In genomic region chr11:107859459-107860239, GRCh38 we compare ENCODE assay signal across 10 cellular contexts. TPM values are rescaled to one million over a fixed set of nuclear protein-coding genes. Genes with fewer than 3 reads are reported as not detected.
DNase-seq lines count a peak whose midpoint lies in the region; ATAC-seq, FAIRE-seq and TF ChIP-seq lines count a peak whose summit lies in the region.
"Had no signal": no experiment of that assay in that cellular context is flagged by ENCODE, and none has a peak within 500 bp of the region (broad histone marks: within the 10 kb centered on the region; RNA-seq: fewer than 3 reads in every experiment).

No MANE protein-coding gene starts in this region.

- no peaks in the 10 kb centered on the region for H3K9me3 ChIP-seq in HUES64 (ENCODE audit: insufficient read depth, low read depth, low read length)
- H3K9me3 ChIP-seq in GM12878 (replicated peaks; ENCODE audit: control insufficient read depth, insufficient read depth, low read length), result no peaks in the 10 kb centered on the region
- no peaks in the 10 kb centered on the region for H3K9me3 ChIP-seq in keratinocyte (ENCODE audit: control insufficient read depth, low read depth, low read length)

- H3K9ac ChIP-seq in HUES64 (ENCODE audit: low read depth, low read length), result peak overlapping the region; percentile 59
- H3K9ac ChIP-seq in GM12878 (ENCODE audit: control insufficient read depth, insufficient read depth, low read length), result peak overlapping the region; percentile 85
- peak overlapping the region; percentile 93 for H3K9ac ChIP-seq in keratinocyte (ENCODE audit: control insufficient read depth, extremely low read depth, insufficient read depth, low read length)

- H3K36me3 ChIP-seq in HUES64 (ENCODE audit: insufficient read depth, low read length) (no peaks in the 10 kb centered on the region), GM12878 (ENCODE audit: control insufficient read depth in 2 of 2, insufficient read depth in 2 of 2, low read length in 1 of 2) (no peaks in the 10 kb centered on the region), keratinocyte (ENCODE audit: control insufficient read depth in 2 of 2, extremely low read depth in 1 of 2, insufficient read depth in 2 of 2, low read length in 2 of 2) (no peaks in the 10 kb centered on the region)

- H2AFZ ChIP-seq in GM12878 (ENCODE audit: control insufficient read depth, low read depth, low read length) (peak overlapping the region; percentile 88), keratinocyte (ENCODE audit: control insufficient read depth, low read length) (peak overlapping the region; percentile 82)

- peak overlapping the region; percentile 87 for H3K4me2 ChIP-seq in GM12878 (ENCODE audit: control insufficient read depth, insufficient read depth)
- H3K4me2 ChIP-seq in keratinocyte (ENCODE audit: control insufficient read depth, extremely low read depth, insufficient read depth, low read depth, low read length), result peak overlapping the region; percentile 78

- POLR2A ChIA-PET in GM12878 (lab: Charles Lee), result interaction anchor here (0.5 to 1.9 kb wide), 7 partner anchors 9 to 118 kb away, joined by 3 to 16 read pairs (median 4); no protein-coding TSS in a partner anchor

- no peak for TF ChIP-seq RAD21 in GM12878 (IDR thresholded peaks at IDR 0.05; ENCODE audit: insufficient read depth, low read depth, low read length)

- RAD21 ChIA-PET in GM12878 (lab: Charles Lee; ENCODE audit: unreplicated experiment), result interaction anchor here (0.7 to 1.7 kb wide), 6 partner anchors 10 to 270 kb away, joined by 3 to 13 read pairs (median 6); no protein-coding TSS in a partner anchor

- peaks cover 14% of the 10 kb centered on the region for H3K27me3 ChIP-seq in HUES64 (ENCODE audit: insufficient read depth, low read length)
- H3K27me3 ChIP-seq in GM12878 (replicated peaks in 1 of 2; ENCODE audit: control insufficient read depth in 2 of 2, insufficient read depth in 2 of 2, low read length in 1 of 2), result no peaks in the 10 kb centered on the region
- no peaks in the 10 kb centered on the region for H3K27me3 ChIP-seq in keratinocyte (ENCODE audit: control insufficient read depth, extremely low read depth, insufficient read depth, low read length)

- H3K4me3 ChIP-seq in HUES64 (ENCODE audit: low read length) (peak overlapping the region; percentile 82), GM12878 (peak overlapping the region; percentile 93), keratinocyte (ENCODE audit: control insufficient read depth in 2 of 3, extremely low read depth in 1 of 3, insufficient read depth in 2 of 3, low read depth in 1 of 3, low read length in 3 of 3) (peak overlapping the region; percentile 92 to 97 (median 95))

- peak; percentile 73 for DNase-seq in DMS 273 (lab: John Stamatoyannopoulos, UW; ENCODE audit: unreplicated experiment)
- no peak for DNase-seq in DMS 273 treated with DMSO at 0.1 percent for 48 hours (lab: John Stamatoyannopoulos, UW)
- DNase-seq in SHP77 treated with DMSO at 0.1 percent for 48 hours (lab: John Stamatoyannopoulos, UW), result peak; percentile 24
- DNase-seq in GM12878 (ENCODE audit: low read depth, low spot score), result peak; percentile 63
- DNase-seq in keratinocyte (ENCODE audit: low read depth, low spot score), result no peak
- peak; percentile 35 to 52 for DNase-seq in stimulated activated CD4-positive, alpha-beta T cell treated with anti-CD3 and anti-CD28 coated beads, Interleukin-2, amount 100 ng/mL, for 24 hours

- intact Hi-C loops in GM12878 (cut with micrococcal nuclease; ENCODE audit: unreplicated experiment), result loop anchor here (2.0 to 5.0 kb wide), 2 partner anchors 62 to 295 kb away; partner anchors contain the start of gene ALKBH8

- ATAC-seq in GM12878 (peak; percentile 34), HG02938 (IDR thresholded peaks at IDR 0.05; ENCODE audit: unreplicated experiment) (no peak)

- peaks cover 10% of the 10 kb centered on the region; the same call in 1 of the 2 replicates for H3K4me1 ChIP-seq in HUES64 (ENCODE audit: insufficient read depth, low read length)
- H3K4me1 ChIP-seq in GM12878 (ENCODE audit: control insufficient read depth, insufficient read depth, low read length), result peaks cover 17% of the 10 kb centered on the region
- H3K4me1 ChIP-seq in keratinocyte (ENCODE audit: control insufficient read depth, extremely low read depth, insufficient read depth, low read length), result peaks cover 6% of the 10 kb centered on the region

- CTCF ChIA-PET in GM12878 (lab: Yijun Ruan, JAX), result interaction anchor here (0.7 to 1.7 kb wide), 6 partner anchors 9 to 118 kb away, joined by 3 to 8 read pairs (median 4); no protein-coding TSS in a partner anchor

- H3K27ac ChIP-seq in HUES64 (ENCODE audit: low read depth, low read length), result no peak overlapping the region; the same call in 1 of the 2 replicates
- H3K27ac ChIP-seq in GM12878 (ENCODE audit: control insufficient read depth, insufficient read depth), result peak overlapping the region; percentile 66
- peak overlapping the region; percentile 83 for H3K27ac ChIP-seq in keratinocyte (ENCODE audit: control insufficient read depth, insufficient read depth, low read length)

- dilution Hi-C loops in keratinocyte (cut with MboI; ENCODE audit: extremely low pct_ligation_motif_present, low sequenced_read_pairs), result no loop called here

- H4K20me1 ChIP-seq in GM12878 (ENCODE audit: control insufficient read depth, insufficient read depth) (no peaks in the 10 kb centered on the region), keratinocyte (ENCODE audit: control insufficient read depth, extremely low read depth, insufficient read depth, low read length) (no peaks in the 10 kb centered on the region)

- H3K79me2 ChIP-seq in GM12878 (ENCODE audit: control insufficient read depth, insufficient read depth, low read length) (peaks cover 39% of the 10 kb centered on the region), keratinocyte (ENCODE audit: control insufficient read depth, insufficient read depth, low read length) (peaks cover 38% of the 10 kb centered on the region)

- 4% methylated on average over 29 of the region's 31 CpGs for WGBS in HUES64
- under 1% methylated on average over 22 of the region's 31 CpGs for WGBS in GM12878 (ENCODE audit: insufficient coverage, insufficient replicate concordance, low lambda C conversion rate, missing lambda C conversion rate)

- no peak for TF ChIP-seq POLR2A in GM12878 (IDR thresholded peaks at IDR 0.05; ENCODE audit: low read depth, low read length)

- TF ChIP-seq CTCF in GM12878 (IDR thresholded peaks at IDR 0.05 in 2 of 3, conservative IDR thresholded peaks at IDR 0.05 in 1 of 3; ENCODE audit: control insufficient read depth in 2 of 3, extremely low read depth in 1 of 3, insufficient read depth in 1 of 3, low read depth in 3 of 3, low read length in 3 of 3) (no peak), keratinocyte (optimal IDR thresholded peaks at IDR 0.05 in 1 of 3, IDR thresholded peaks at IDR 0.05 in 1 of 3, conservative IDR thresholded peaks at IDR 0.05 in 1 of 3; ENCODE audit: extremely low read depth in 1 of 3, insufficient read depth in 2 of 3, low read length in 3 of 3) (no peak)

- TSS peak; percentile 82 for BruUV-seq in GM12878 (replicated peaks; lab: Mats Ljungman, UMichigan)

- SMC1A ChIA-PET in GM12878 (lab: Charles Lee; ENCODE audit: uncharacterized antibody, unreplicated experiment), result interaction anchor here (0.6 to 4.0 kb wide), 9 partner anchors 11 to 59 kb away, joined by 3 to 17 read pairs (median 5); no protein-coding TSS in a partner anchor

- no peaks in the 10 kb centered on the region for H3K9me1 ChIP-seq in keratinocyte (ENCODE audit: control insufficient read depth, extremely low read depth, insufficient read depth, low read length)

- in situ Hi-C loops in GM12878 (cut with MboI), result no loop called here

- TF ChIP-seq EP300 in GM12878 (IDR thresholded peaks at IDR 0.05; ENCODE audit: borderline replicate concordance in 1 of 2, control insufficient read depth in 1 of 2, low read depth in 2 of 2, low read length in 2 of 2), result peak; percentile 26 to 78; a peak in 1 of 4 replicates

- FAIRE-seq in GM12878 (lab: Jason Lieb, UNC) (no peak), keratinocyte (lab: Jason Lieb, UNC) (no peak)
- FAIRE-seq: A204.1, colon had no signal

TF ChIP-seq in GM12878, 131 proteins besides CTCF, POLR2A, EP300 and RAD21 (continues in another document):
- TF ChIP-seq GATAD2B (conservative IDR thresholded peaks at IDR 0.05; ENCODE audit: low read depth), result 0 out of 2 replicates have a peak, but pooled peaks have one; percentile 33

RNA-seq across cellular contexts. Expression of gene SLC35F2, which starts 1.1 kb away (rescaled TPM):
- polyA plus RNA-seq in HUES64 (2013, experiment 1 of 2), result 11.2 TPM
- polyA plus RNA-seq in HUES64 (2013, experiment 2 of 2), result 10.5 TPM
- total RNA-seq in GM12878 (2013; cell fraction: nucleolus; rRNA removed), result 40.2 and 41.6 TPM in 2 replicates
- 42.1 and 45.7 TPM in 2 replicates for total RNA-seq in GM12878 (2014; rRNA removed)
- 37.5 and 41.6 TPM in 2 replicates for total RNA-seq in GM12878 (2014; rRNA removed; fragmentation: Illumina TruSeq; extraction: Trizol)
- 33.4 and 33.9 TPM in 2 replicates for total RNA-seq in GM12878 (2021)
- 15.7 TPM for polyA plus RNA-seq in GM12878 (2011; ENCODE audit: low read depth)
- polyA plus RNA-seq in GM12878 (2011; rRNA removed), result 44.9 and 46.4 TPM in 2 replicates
- polyA plus RNA-seq in GM12878 (2011; cell fraction: cytosol; rRNA removed), result 39.2 and 41.4 TPM in 2 replicates
- 24.0 and 24.5 TPM in 2 replicates for polyA plus RNA-seq in GM12878 (2011; cell fraction: nucleus; rRNA removed)
- polyA plus RNA-seq in GM12878 (2012), result 19.2 and 22.1 TPM in 2 replicates
- 38.6 and 39.3 TPM in 2 replicates for polyA plus RNA-seq in GM12878 (2014; fragmentation: Illumina TruSeq; extraction: Trizol)
- 10 to 100 TPM; 15.2 to 25.8 TPM for polyA plus RNA-seq in GM12878 (2014; fragmentation: Nextera tagmentation; extraction: Ambion mirVana)
- 28.5 and 29.4 TPM in 2 replicates for polyA plus RNA-seq in GM12878 (2014; rRNA removed)
- polyA plus RNA-seq in GM12878 (2016; fragmentation: Nextera tagmentation; extraction: Ambion mirVana), result 10 to 100 TPM; 48.0 to 48.8 TPM
- 86.7 and 119 TPM in 2 replicates for polyA minus RNA-seq in GM12878 (2011; rRNA and poly(A)+ RNA removed)
- polyA minus RNA-seq in GM12878 (2011; cell fraction: cytosol; rRNA and poly(A)+ RNA removed), result 25.8 and 30.9 TPM in 2 replicates
- 8.6 and 11.1 TPM in 2 replicates for polyA minus RNA-seq in GM12878 (2011; cell fraction: nucleus; rRNA and poly(A)+ RNA removed)
- 31.6 to 59.5 TPM (median 47.2 TPM) in 3 replicates for polyA plus RNA-seq in keratinocyte
- polyA plus RNA-seq in keratinocyte (2011; ENCODE audit: low read depth), result 19.6 TPM
- polyA plus RNA-seq in keratinocyte (2011; cell fraction: cytosol; rRNA removed), result 26.4 and 37.9 TPM in 2 replicates
- polyA plus RNA-seq in keratinocyte (2011; cell fraction: nucleus; rRNA removed), result 43.4 and 47.4 TPM in 2 replicates
- 29.4 and 49.2 TPM in 2 replicates for polyA plus RNA-seq in keratinocyte (2012; ENCODE audit: low replicate concordance)
- 55.3 to 77.1 TPM (median 62.2 TPM) in 3 replicates for polyA minus RNA-seq in keratinocyte
- polyA minus RNA-seq in keratinocyte (2011; cell fraction: cytosol; rRNA and poly(A)+ RNA removed), result 36.8 TPM
- polyA minus RNA-seq in keratinocyte (2011; cell fraction: nucleus; rRNA and poly(A)+ RNA removed), result 29.5 and 52.7 TPM in 2 replicates

Comparison
In these comparisons a context has a peak if more than half of its experiments do, and no peak if none do; other contexts are left out.
1. DNase-seq: peak in DMS 273 (single experiment), SHP77 treated with DMSO at 0.1 percent for 48 hours (single experiment), GM12878 (single experiment) and stimulated activated CD4-positive, alpha-beta T cell treated with anti-CD3 and anti-CD28 coated beads, Interleukin-2, amount 100 ng/mL, for 24 hours (2 of 2); none in DMS 273 treated with DMSO at 0.1 percent for 48 hours (single experiment) and keratinocyte (single experiment).
2. Peak in every context shown above with its lines, with median percentiles within 50 percentile points of each other: H3K4me3 ChIP-seq and H3K9ac ChIP-seq.